Comparison of ENCODE assay signal across 23 cellular contexts in genomic region chr3:32118215-32118614, GRCh38.
"Had no signal": no experiment of that assay in that cellular context is flagged by ENCODE, and none has a peak within 500 bp of the region (broad histone marks: within the 10 kb centered on the region; RNA-seq: fewer than 3 reads in every experiment).

No MANE protein-coding gene starts in this region.

- DNase-seq: colonic mucosa; cortex of kidney; effector CD8-positive, alpha-beta T cell; effector memory CD8-positive, alpha-beta T cell; endodermal cell; erythroblast; esophagus squamous epithelium; foreskin keratinocyte; head of caudate nucleus; heart right ventricle; hippocampal formation; left cardiac atrium; left lung; left ventricle myocardium superior; mammary epithelial cell; mesendoderm; midbrain; naive thymus-derived CD4-positive, alpha-beta T cell; natural killer cell had no signal

- H3K36me3 ChIP-seq: colonic mucosa, gastroesophageal sphincter, heart right ventricle, left lung had no signal

- H3K27ac ChIP-seq: colonic mucosa, epithelial cell of prostate, esophagus squamous epithelium, foreskin keratinocyte, gastroesophageal sphincter, heart right ventricle, left lung had no signal

- ATAC-seq: effector memory CD8-positive, alpha-beta T cell; esophagus mucosa; foreskin keratinocyte; gastroesophageal sphincter; heart right ventricle; left cardiac atrium; left ventricle myocardium superior; naive thymus-derived CD4-positive, alpha-beta T cell; natural killer cell had no signal

- H3K4me3 ChIP-seq: colonic mucosa, esophagus squamous epithelium, gastroesophageal sphincter, heart right ventricle, left lung, lung had no signal

- H3K27me3 ChIP-seq: colonic mucosa, esophagus squamous epithelium, foreskin keratinocyte, gastroesophageal sphincter, heart right ventricle, left lung had no signal

- H3K4me1 ChIP-seq: colonic mucosa, foreskin keratinocyte had no signal

- H3K9me3 ChIP-seq: colonic mucosa, esophagus squamous epithelium, gastroesophageal sphincter had no signal
